In genomic region chr2:36423172-36423571, GRCh38 we compare ENCODE assay signal across 20 cellular contexts.
DNase-seq lines count a peak whose midpoint lies in the region; ATAC-seq, FAIRE-seq and TF ChIP-seq lines count a peak whose summit lies in the region.
"Had no signal": no experiment of that assay in that cellular context is flagged by ENCODE, and none has a peak within 500 bp of the region (broad histone marks: within the 10 kb centered on the region; RNA-seq: fewer than 3 reads in every experiment).

No MANE protein-coding gene starts in this region.

- H3K79me2 ChIP-seq in K562 (ENCODE audit: control insufficient read depth, insufficient read depth, low read length): no peaks in the 10 kb centered on the region

- WGBS in K562 (ENCODE audit: insufficient coverage, low coverage, missing lambda C conversion rate): 1% methylated on average over 5 of the region's 5 CpGs

- TF ChIP-seq EP300 in K562 (IDR thresholded peaks at IDR 0.05; ENCODE audit: low read length): no peak

- H3K4me1 ChIP-seq in K562 (replicated peaks in 1 of 2; ENCODE audit: control insufficient read depth in 2 of 2, insufficient read depth in 2 of 2, low read length in 2 of 2) (no peaks in the 10 kb centered on the region), tibial artery (peaks cover 0 to 99% (median 50%) of the 10 kb centered on the region in 4 donors)

- CTCF ChIA-PET in K562 (lab: Yijun Ruan, JAX; ENCODE audit: low intra/inter-chr PET ratio): no interaction called here

- H3K27ac ChIP-seq in K562 (ENCODE audit: extremely low read depth, low read depth, low read length): no peak overlapping the region
- peak overlapping the region; percentile 5 to 74 for H3K27ac ChIP-seq in tibial artery
- H3K27ac ChIP-seq: 22Rv1, tibial nerve had no signal

- no peaks in the 10 kb centered on the region for H3K36me3 ChIP-seq in K562 (ENCODE audit: control insufficient read depth, insufficient read depth, low read length)
- no peaks in the 10 kb centered on the region for H3K36me3 ChIP-seq in tibial artery
- H3K36me3 ChIP-seq: tibial nerve had no signal

- H3K9me3 ChIP-seq in K562 (replicated peaks; ENCODE audit: control insufficient read depth, insufficient read depth, low read depth, low read length): no peaks in the 10 kb centered on the region
- no peaks in the 10 kb centered on the region for H3K9me3 ChIP-seq in tibial artery
- H3K9me3 ChIP-seq: tibial nerve had no signal

- intact Hi-C loops in K562 (cut with micrococcal nuclease) (no loop called here), tibial artery (cut with DNase I; ENCODE audit: low total_unique reads) (no loop called here)

- H3K27me3 ChIP-seq in K562 (ENCODE audit: control insufficient read depth in 2 of 2, insufficient read depth in 2 of 2, low read length in 2 of 2): no peaks in the 10 kb centered on the region
- H3K27me3 ChIP-seq in tibial artery: no peaks in the 10 kb centered on the region
- H3K27me3 ChIP-seq: tibial nerve had no signal

- H3K4me2 ChIP-seq in K562 (ENCODE audit: insufficient read depth, low read length): no peak overlapping the region

- in situ Hi-C loops in K562 (cut with MboI) (no loop called here), G401 (cut with HindIII; ENCODE audit: low sequenced_read_pairs) (no loop called here)

- DNase-seq in DMS53 (lab: John Stamatoyannopoulos, UW): peak; percentile 6
- no peak for DNase-seq in DMS53 treated with DMSO at 0.1 percent for 48 hours (lab: John Stamatoyannopoulos, UW; ENCODE audit: unreplicated experiment)
- peak; percentile 4 for DNase-seq in NCI-H2227 treated with DMSO at 0.1 percent for 48 hours (lab: John Stamatoyannopoulos, UW)
- DNase-seq in K562 (ENCODE audit: extremely low read depth in 1 of 4, low spot score in 3 of 4): no peak
- no peak for DNase-seq in tibial artery
- DNase-seq in nucleus accumbens (lab: John Stamatoyannopoulos, UW): no peak
- DNase-seq in G401 (ENCODE audit: low spot score): no peak
- DNase-seq in CD1c-positive myeloid dendritic cell (ENCODE audit: extremely low spot score): no peak
- DNase-seq: activated CD4-positive, alpha-beta T cell treated with anti-CD3 and anti-CD28 coated beads, Interleukin-2, amount 50 U/mL, for 4 hours; activated CD8-positive, alpha-beta memory T cell treated with anti-CD3 and anti-CD28 coated beads, Interleukin-2, amount 50 U/mL, for 4 hours; CD8-positive, alpha-beta memory T cell; endodermal cell; kidney; NCI-H146; NCI-H446; stimulated activated CD4-positive, alpha-beta T cell treated with anti-CD3 and anti-CD28 coated beads, Interleukin-4, amount 100 ng/mL, for 4 hours; T1000 had no signal

- no peak overlapping the region for H2AFZ ChIP-seq in K562 (ENCODE audit: low read depth, low read length)

- H3K4me3 ChIP-seq in K562: no peak overlapping the region
- H3K4me3 ChIP-seq in tibial artery: no peak overlapping the region
- H3K4me3 ChIP-seq: tibial nerve had no signal

- H3K9ac ChIP-seq in K562 (ENCODE audit: insufficient read depth in 1 of 2, low read depth in 2 of 2, low read length in 2 of 2): no peak overlapping the region

- POLR2A ChIA-PET in K562 (lab: Yijun Ruan, JAX): interaction anchor here (0.6 to 0.9 kb wide), 2 partner anchors 26 to 531 kb away, joined by 3 read pairs; no protein-coding TSS in a partner anchor

- no TSS peak for BruUV-seq in K562 (replicated peaks; lab: Mats Ljungman, UMichigan)

- TF ChIP-seq POLR2A in K562 (conservative IDR thresholded peaks at IDR 0.05): no peak

- TF ChIP-seq CTCF in K562 (IDR thresholded peaks at IDR 0.05 in 2 of 3, conservative IDR thresholded peaks at IDR 0.05 in 1 of 3; ENCODE audit: insufficient read depth in 2 of 3, low read depth in 1 of 3, low read length in 3 of 3) (no peak), tibial artery (IDR thresholded peaks at IDR 0.05) (no peak)

- FAIRE-seq in K562 (lab: Jason Lieb, UNC): no peak
- FAIRE-seq: kidney had no signal

- no peak for TF ChIP-seq RAD21 in K562 (CRISPR knock-in tag; conservative IDR thresholded peaks at IDR 0.05 in 1 of 2, IDR thresholded peaks at IDR 0.05 in 1 of 2)

- no peaks in the 10 kb centered on the region for H3K9me1 ChIP-seq in K562 (ENCODE audit: control insufficient read depth, insufficient read depth, low read length)

- no peaks in the 10 kb centered on the region for H4K20me1 ChIP-seq in K562 (replicated peaks; ENCODE audit: control insufficient read depth, insufficient read depth, low read length)

- ATAC-seq in K562: no peak
- ATAC-seq: WTC11 had no signal

TF ChIP-seq in K562, 482 proteins besides CTCF, POLR2A, EP300 and RAD21:
- TF ChIP-seq RAD51 (IDR thresholded peaks at IDR 0.05; ENCODE audit: borderline replicate concordance, low read depth) (peak; percentile 28; the same call in 1 of the 2 replicates), RFX5 (IDR thresholded peaks at IDR 0.05; ENCODE audit: low read depth, low read length) (no peak), TFE3 (CRISPR knock-in tag; IDR thresholded peaks at IDR 0.05) (peak; percentile 55)

Comparison
In these comparisons a context has a peak if more than half of its experiments do, and no peak if none do; other contexts are left out.
1. DNase-seq: peak in DMS53 (single experiment) and NCI-H2227 treated with DMSO at 0.1 percent for 48 hours (single experiment); none in DMS53 treated with DMSO at 0.1 percent for 48 hours (single experiment), K562 (0 of 4), tibial artery (0 of 2), nucleus accumbens (0 of 56), G401 (single experiment) and CD1c-positive myeloid dendritic cell (single experiment).